ENCODE assay signal across 8 cellular contexts in genomic region chr11:2445107-2445947, GRCh38. TPM values are rescaled to one million over a fixed set of nuclear protein-coding genes. Genes with fewer than 3 reads are reported as not detected.
A peak's percentile ranks its signal among the peaks of the same experiment; 100 is the strongest.
DNase-seq lines count a peak whose midpoint lies in the region; ATAC-seq and TF ChIP-seq lines count a peak whose summit lies in the region.

No MANE protein-coding gene starts in this region.

- H3K27me3 Mint-ChIP-seq in brain: peaks cover 66% of the 10 kb centered on the region

- TF ChIP-seq CTCF in brain (conservative IDR thresholded peaks at IDR 0.05): no peak

- H3K36me3 ChIP-seq in muscle layer of duodenum (ENCODE audit: control insufficient read depth in 1 of 2, insufficient read depth in 2 of 2, low read length in 2 of 2): no peaks in the 10 kb centered on the region

- H3K4me3 Mint-ChIP-seq in brain: peak overlapping the region; percentile 52 to 75 (median 66)

- ATAC-seq in HG02884 (IDR thresholded peaks at IDR 0.05; ENCODE audit: unreplicated experiment): no peak
- no peak for ATAC-seq in HG03457 (IDR thresholded peaks at IDR 0.05; ENCODE audit: unreplicated experiment)

- H3K4me3 ChIP-seq in muscle layer of duodenum (ENCODE audit: low read depth in 1 of 2, low read length in 2 of 2): peak overlapping the region; percentile 42 to 53

- H3K36me3 Mint-ChIP-seq in brain: no peaks in the 10 kb centered on the region

- no peaks in the 10 kb centered on the region for H3K9me3 ChIP-seq in muscle layer of duodenum (ENCODE audit: control insufficient read depth in 1 of 2, low read length in 2 of 2)

- peak in 4 of 6 experiments; percentile 18 to 71 (median 50) for DNase-seq in stimulated activated naive CD4-positive, alpha-beta T cell (lab: John Stamatoyannopoulos, UW)
- DNase-seq in stimulated activated naive CD4-positive, alpha-beta T cell treated with Interleukin-2 at 50 U/mL for 16 hours (lab: John Stamatoyannopoulos, UW): no peak
- DNase-seq in kidney tubule cell (ENCODE audit: low spot score) (no peak), putamen (ENCODE audit: low spot score) (no peak)

- peak overlapping the region; percentile 16 for H3K27ac ChIP-seq in muscle layer of duodenum (ENCODE audit: low read length)

- peaks cover 4% of the 10 kb centered on the region for H3K27me3 ChIP-seq in muscle layer of duodenum (ENCODE audit: low read depth, low read length)

- no peak overlapping the region for H3K27ac Mint-ChIP-seq in brain

- H3K9me3 Mint-ChIP-seq in brain: peaks cover 8 to 16% (median 11%) of the 10 kb centered on the region in 5 experiments

- H3K4me1 Mint-ChIP-seq in brain: no peaks in the 10 kb centered on the region

- H3K4me1 ChIP-seq in muscle layer of duodenum (ENCODE audit: control insufficient read depth in 1 of 2, insufficient read depth in 2 of 2, low read length in 2 of 2): peaks cover 0 to 9% of the 10 kb centered on the region in 2 donors

RNA-seq across cellular contexts. Expression of gene KCNQ1, which starts 0.5 kb away (rescaled TPM):
- 13.4 TPM for polyA plus RNA-seq in brain (ENCODE audit: insufficient read depth, low read depth, low replicate concordance)

RNA-seq across cellular contexts. Expression of gene TRPM5, which starts 1.0 kb away (rescaled TPM):
- 0.76 TPM for polyA plus RNA-seq in brain (ENCODE audit: insufficient read depth, low read depth, low replicate concordance)

RNA-seq across cellular contexts. Expression of gene TSSC4, which starts 44.8 kb away (rescaled TPM):
- polyA plus RNA-seq in brain (ENCODE audit: insufficient read depth, low read depth, low replicate concordance): 41.9 TPM

Comparison
In these comparisons a context has a peak if more than half of its experiments do, and no peak if none do; other contexts are left out.
1. DNase-seq: peak in stimulated activated naive CD4-positive, alpha-beta T cell (4 of 6); none in stimulated activated naive CD4-positive, alpha-beta T cell treated with Interleukin-2 at 50 U/mL for 16 hours (single experiment), kidney tubule cell (single experiment) and putamen (single experiment).